9 cellular contexts compared by ENCODE assay signal in the genomic region with DNA sequence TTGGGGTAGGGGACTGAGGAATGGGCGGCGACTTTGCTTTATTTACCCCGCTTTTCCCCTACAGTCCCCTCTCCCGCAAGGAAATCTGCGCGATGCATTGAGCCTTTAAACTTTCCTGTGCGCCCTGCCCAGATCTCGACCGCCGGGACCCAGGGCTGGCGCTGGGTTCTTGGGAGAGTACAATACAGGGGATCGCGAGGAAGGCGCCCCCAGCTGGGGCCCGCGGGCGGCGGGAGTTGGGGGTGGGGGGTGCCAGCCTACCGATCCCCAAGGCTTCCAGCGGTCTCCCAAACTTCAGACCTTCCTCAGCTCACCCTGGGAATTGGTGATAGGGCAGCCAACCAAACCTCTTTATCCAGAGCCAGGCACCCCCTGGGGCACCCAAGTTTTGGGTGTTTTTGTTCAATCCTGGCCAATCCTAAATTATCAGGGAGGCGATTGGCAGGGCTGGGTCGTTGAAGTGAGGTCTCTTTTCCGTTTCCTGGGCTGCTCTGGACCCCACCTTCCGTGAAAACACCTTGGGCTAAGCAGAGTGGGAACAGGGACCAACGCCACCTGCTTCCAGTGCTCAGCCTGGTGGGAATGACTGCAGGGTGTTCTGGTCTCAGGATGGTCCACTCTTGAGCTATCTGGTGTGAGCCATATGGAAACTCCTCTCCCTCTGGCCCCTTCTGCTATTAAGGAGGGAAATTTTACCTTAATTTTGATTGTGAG. TPM values are rescaled to one million over a fixed set of nuclear protein-coding genes. Genes with fewer than 3 reads are reported as not detected.
DNase-seq lines count a peak whose midpoint lies in the region; ATAC-seq and TF ChIP-seq lines count a peak whose summit lies in the region.
"Had no signal": no experiment of that assay in that cellular context is flagged by ENCODE, and none has a peak within 500 bp of the region (broad histone marks: within the 10 kb centered on the region; RNA-seq: fewer than 3 reads in every experiment).

No MANE protein-coding gene starts in this region.

- H3K9me3 ChIP-seq in ES-I3 (ENCODE audit: control insufficient read depth, insufficient read depth, low read length) (0 out of 2 replicates have a peak, but pooled peaks cover 3% of the 10 kb centered on the region), sigmoid colon (peaks cover 0 to 3% (median 0%) of the 10 kb centered on the region in 4 donors)

- intact Hi-C loops in sigmoid colon (cut with DNase I), result loop anchor here (2.0 to 5.0 kb wide), 2 partner anchors 33 to 43 kb away; no protein-coding TSS in a partner anchor

- H3K27me3 Mint-ChIP-seq in WTC11 (ENCODE audit: low read depth), result peaks cover 21% of the 10 kb centered on the region

- DNase-seq in WTC11 (ENCODE audit: low spot score), result peak; percentile 34
- DNase-seq in sigmoid colon, result no peak
- no peak for DNase-seq in SIG-M5 treated with dmso at 0.1 percent for 504 hours (lab: John Stamatoyannopoulos, UW; ENCODE audit: unreplicated experiment)
- DNase-seq in AG08396 (ENCODE audit: low spot score), result no peak
- DNase-seq: cerebellar nuclear complex had no signal

- H3K4me3 ChIP-seq in iPS-11a (ENCODE audit: low read depth, low read length) (peak overlapping the region; percentile 53), sigmoid colon (peak overlapping the region; percentile 46 to 69 (median 64))

- H3K4me3 Mint-ChIP-seq in WTC11, result peak overlapping the region; percentile 74

- 4 to 11% methylated on average over 25 of the region's 25 CpGs for WGBS in sigmoid colon, 2 donors

- H3K4me1 ChIP-seq in ES-I3 (ENCODE audit: insufficient read depth, low read length), result peaks cover 22% of the 10 kb centered on the region
- H3K4me1 ChIP-seq in sigmoid colon, result peaks cover 0 to 74% (median 52%) of the 10 kb centered on the region in 4 donors

- H3K27ac Mint-ChIP-seq in WTC11, result no peak overlapping the region

- peak overlapping the region; percentile 81 for H3K9ac ChIP-seq in ES-I3 (ENCODE audit: low read depth, low read length)

- peaks cover 42% of the 10 kb centered on the region for H3K4me1 Mint-ChIP-seq in WTC11

- H3K36me3 ChIP-seq in ES-I3 (ENCODE audit: insufficient read depth, low read length), result no peaks in the 10 kb centered on the region
- H3K36me3 ChIP-seq in sigmoid colon, result no peaks in the 10 kb centered on the region

- TF ChIP-seq EP300 in sigmoid colon (IDR thresholded peaks at IDR 0.05), result no peak

- ATAC-seq in WTC11, result peak; percentile 2
- ATAC-seq in esophagus mucosa, result no peak
- ATAC-seq in HG03565 (IDR thresholded peaks at IDR 0.05; ENCODE audit: unreplicated experiment), result no peak

- H3K36me3 Mint-ChIP-seq in WTC11, result peaks cover 12% of the 10 kb centered on the region

- CTCF ChIA-PET in WTC11 (lab: Charles Lee), result interaction anchor here (0.7 to 3.8 kb wide), 18 partner anchors 10 to 100 kb away, joined by 3 to 38 read pairs (median 8); no protein-coding TSS in a partner anchor

- no peak for TF ChIP-seq POLR2A in sigmoid colon (IDR thresholded peaks at IDR 0.05)

- H3K27ac ChIP-seq in sigmoid colon, result peak overlapping the region; percentile 88 to 98 (median 92)

- POLR2A ChIA-PET in WTC11 (lab: Charles Lee), result interaction anchor here (1.1 to 1.5 kb wide), 3 partner anchors 12 to 45 kb away, joined by 3 to 4 read pairs (median 3); no protein-coding TSS in a partner anchor

- TF ChIP-seq CTCF in WTC11 (IDR thresholded peaks at IDR 0.05), result no peak
- no peak for TF ChIP-seq CTCF in sigmoid colon (IDR thresholded peaks at IDR 0.05)

- no peaks in the 10 kb centered on the region for H3K27me3 ChIP-seq in sigmoid colon

- H3K9me3 Mint-ChIP-seq in WTC11, result peaks cover 12% of the 10 kb centered on the region

TF ChIP-seq in WTC11, 78 proteins besides CTCF, POLR2A, EP300 and RAD21:
- no peak for TF ChIP-seq ZNF396 (CRISPR knock-in tag; IDR thresholded peaks at IDR 0.05; ENCODE audit: borderline replicate concordance)
- TF ChIP-seq FOXK1 (CRISPR knock-in tag; IDR thresholded peaks at IDR 0.05), result no peak
- TF ChIP-seq, protein P1, sequence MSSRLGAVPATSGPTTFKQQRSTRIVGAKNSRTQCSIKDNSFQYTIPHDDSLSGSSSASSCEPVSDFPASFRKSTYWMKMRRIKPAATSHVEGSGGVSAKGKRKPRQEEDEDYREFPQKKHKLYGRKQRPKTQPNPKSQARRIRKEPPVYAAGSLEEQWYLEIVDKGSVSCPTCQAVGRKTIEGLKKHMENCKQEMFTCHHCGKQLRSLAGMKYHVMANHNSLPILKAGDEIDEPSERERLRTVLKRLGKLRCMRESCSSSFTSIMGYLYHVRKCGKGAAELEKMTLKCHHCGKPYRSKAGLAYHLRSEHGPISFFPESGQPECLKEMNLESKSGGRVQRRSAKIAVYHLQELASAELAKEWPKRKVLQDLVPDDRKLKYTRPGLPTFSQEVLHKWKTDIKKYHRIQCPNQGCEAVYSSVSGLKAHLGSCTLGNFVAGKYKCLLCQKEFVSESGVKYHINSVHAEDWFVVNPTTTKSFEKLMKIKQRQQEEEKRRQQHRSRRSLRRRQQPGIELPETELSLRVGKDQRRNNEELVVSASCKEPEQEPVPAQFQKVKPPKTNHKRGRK (CRISPR knock-in tag; IDR thresholded peaks at IDR 0.05; ENCODE audit: borderline replicate concordance), result no peak
- TF ChIP-seq NFYB (CRISPR knock-in tag; conservative IDR thresholded peaks at IDR 0.05; ENCODE audit: low read depth), result no peak
- no peak for TF ChIP-seq CREM (CRISPR knock-in tag; IDR thresholded peaks at IDR 0.05)
- no peak for TF ChIP-seq ZNF317 (CRISPR knock-in tag; IDR thresholded peaks at IDR 0.05; ENCODE audit: borderline replicate concordance, low read depth)
- TF ChIP-seq ETV6 (CRISPR knock-in tag; IDR thresholded peaks at IDR 0.05), result 0 out of 2 replicates have a peak, but pooled peaks have one; percentile 7

RNA-seq across cellular contexts. Expression of a gene that starts 51.4 kb away (rescaled TPM):
- total RNA-seq in WTC11 (2021) (35.0 to 52.6 TPM (median 35.7 TPM) in 3 replicates), sigmoid colon (10 to 100 TPM; 20.1 to 50.7 (median 39.9) TPM), esophagus mucosa (46.0 TPM)
- 10 to 100 TPM; 25.8 to 52.4 (median 34.7) TPM for polyA plus RNA-seq in sigmoid colon
